In the genomic region with DNA sequence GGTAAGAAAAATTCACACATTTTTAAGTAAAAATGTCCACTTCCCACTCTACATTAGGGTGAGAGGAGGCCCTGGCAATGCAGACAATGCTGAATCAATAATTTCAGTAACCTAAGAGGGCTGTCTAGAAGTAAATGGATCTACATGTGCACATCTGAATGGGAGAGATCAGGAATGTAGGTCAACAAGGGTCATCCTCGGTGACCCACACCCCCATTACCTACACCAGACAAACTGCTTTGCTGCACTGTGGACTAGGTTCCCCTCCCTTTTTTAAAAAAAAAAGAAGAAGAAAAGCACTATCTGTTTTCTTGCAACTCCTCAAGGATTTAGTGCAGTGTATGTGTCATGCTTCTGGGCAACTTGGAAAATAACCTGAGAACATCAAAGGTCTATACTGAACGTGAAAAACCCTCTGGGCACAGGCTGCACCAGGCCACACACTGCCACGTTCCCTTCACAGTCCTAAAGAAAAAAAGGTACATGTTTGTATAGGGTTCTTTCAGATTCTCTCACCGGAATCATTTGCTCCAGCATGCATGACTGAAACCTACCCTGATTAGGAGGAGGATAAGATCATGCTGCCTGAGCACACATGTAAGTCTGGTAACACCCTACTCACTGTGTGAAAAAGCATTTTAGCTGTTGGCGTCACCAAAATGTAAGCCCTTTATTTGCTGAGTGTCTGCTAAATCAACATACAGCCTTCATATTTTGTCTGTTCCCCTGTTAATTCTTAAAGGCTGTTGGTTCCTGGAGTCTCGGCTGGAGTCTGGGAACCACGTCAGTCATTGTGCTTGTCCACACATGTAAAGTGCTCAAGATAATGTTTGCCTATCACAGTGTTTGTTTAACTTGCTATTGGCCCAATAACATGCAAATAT, we compare ENCODE assay signal across 1 cellular context.
TF ChIP-seq lines count a peak whose summit lies in the region.

No MANE protein-coding gene starts in this region.

TF ChIP-seq in HepG2, 621 proteins besides CTCF, POLR2A, EP300 and RAD21:
- no peak for TF ChIP-seq RBAK (CRISPR knock-in tag; IDR thresholded peaks at IDR 0.05)
- TF ChIP-seq SYNCRIP (IDR thresholded peaks at IDR 0.05; ENCODE audit: insufficient read depth, low read depth, low read length): no peak
- TF ChIP-seq CBX2 (IDR thresholded peaks at IDR 0.05; ENCODE audit: low read depth, low read length): no peak
- TF ChIP-seq CBX2 (CRISPR knock-in tag; IDR thresholded peaks at IDR 0.05; ENCODE audit: low read depth): no peak
